ENCODE assay signal across 8 cellular contexts in genomic region chr2:3377612-3378432, GRCh38. TPM values are rescaled to one million over a fixed set of nuclear protein-coding genes. Genes with fewer than 3 reads are reported as not detected.
DNase-seq lines count a peak whose midpoint lies in the region; ATAC-seq, FAIRE-seq and TF ChIP-seq lines count a peak whose summit lies in the region.

Gene EIPR1, minus strand, starts transcription at chr2:3377818. Its CDS starts 129 bp downstream, at chr2:3377689.

- POLR2A ChIA-PET in H1 (lab: Charles Lee; ENCODE audit: partially characterized antibody) = interaction anchor here (0.7 to 1.6 kb wide), 3 partner anchors 20 to 112 kb away, joined by 3 to 4 read pairs (median 3); no protein-coding TSS in a partner anchor

- TF ChIP-seq POLR2A in H1 (IDR thresholded peaks at IDR 0.05; ENCODE audit: control extremely low read depth in 1 of 2, low read depth in 2 of 2, low read length in 2 of 2) = peak; percentile 46 to 63

- H3K9ac ChIP-seq in H1 (replicated peaks in 1 of 4; ENCODE audit: extremely low read depth in 1 of 4, low read depth in 3 of 4, low read length in 3 of 4) = peak within 1 kb of the TSS; percentile 67 to 91 (median 82)
- peak within 1 kb of the TSS; percentile 83 for H3K9ac ChIP-seq in mesenchymal stem cell (ENCODE audit: low read length)

- H2AK5ac ChIP-seq in H1 (ENCODE audit: low read depth, low read length) (peak within 1 kb of the TSS; percentile 30; the same call in 1 of the 2 replicates), mesenchymal stem cell (ENCODE audit: low read length, severe bottlenecking) (peak within 1 kb of the TSS; percentile 66)

- no peak within 1 kb of the TSS for H3K14ac ChIP-seq in H1 (ENCODE audit: insufficient read length)
- H3K14ac ChIP-seq in mesenchymal stem cell (ENCODE audit: low read length in 2 of 2) = peak within 1 kb of the TSS in 1 of 2 experiments; percentile 92

- TF ChIP-seq RAD21 in H1 (IDR thresholded peaks at IDR 0.05 in 1 of 2, conservative IDR thresholded peaks at IDR 0.05 in 1 of 2; ENCODE audit: low read depth in 2 of 2, low read length in 2 of 2) = peak in 1 of 2 experiments; percentile 1; a peak in 2 of 4 replicates

- H2BK15ac ChIP-seq in H1 (ENCODE audit: low read length) (0 out of 2 replicates have a peak within 1 kb of the TSS, but pooled peaks have one; percentile 3), mesenchymal stem cell (ENCODE audit: low read depth, poor library complexity, severe bottlenecking) (no peak within 1 kb of the TSS)

- no peaks in the 10 kb centered on the region for H4K20me1 ChIP-seq in H1 (replicated peaks in 1 of 2; ENCODE audit: control insufficient read depth in 1 of 2, insufficient read depth in 2 of 2, low read length in 2 of 2)

- no peak for TF ChIP-seq CTCF in H1 (IDR thresholded peaks at IDR 0.05; ENCODE audit: control extremely low read depth in 1 of 3, insufficient read depth in 1 of 3, low read depth in 1 of 3, low read length in 3 of 3)

- H2BK120ac ChIP-seq in H1 (replicated peaks; ENCODE audit: low read depth, low read length) (peak within 1 kb of the TSS; percentile 16), mesenchymal stem cell (ENCODE audit: low read depth, low read length) (peak within 1 kb of the TSS; percentile 77)

- H3K23ac ChIP-seq in H1 (ENCODE audit: insufficient read length) (no peak within 1 kb of the TSS), mesenchymal stem cell (ENCODE audit: low read length in 2 of 2) (peak within 1 kb of the TSS in 1 of 2 experiments; percentile 52)

- H3K27ac ChIP-seq in H1 (ENCODE audit: low read depth, low read length) (peak within 1 kb of the TSS; percentile 76), mesenchymal stem cell (ENCODE audit: low read length, poor library complexity, severe bottlenecking) (peak within 1 kb of the TSS; percentile 85)

- H3K9me3 ChIP-seq in H1 (ENCODE audit: insufficient read depth in 2 of 2, low read depth in 1 of 2, low read length in 1 of 2) = no peaks in the 10 kb centered on the region
- H3K9me3 ChIP-seq in mesenchymal stem cell (ENCODE audit: control insufficient read depth, low read length) = no peaks in the 10 kb centered on the region

- DNase-seq in COLO829 (ENCODE audit: low spot score) = peak; percentile 98
- DNase-seq in HTR-8/SVneo (ENCODE audit: insufficient read length, low spot score) = peak; percentile 99
- peak; percentile 96 for DNase-seq in NOMO-1 treated with dmso at 0.1 percent for 144 hours (lab: John Stamatoyannopoulos, UW; ENCODE audit: unreplicated experiment)
- DNase-seq in activated CD8-positive, alpha-beta memory T cell treated with anti-CD3 and anti-CD28 coated beads for 48 hours (ENCODE audit: low read depth in 2 of 3, low spot score in 2 of 3) = peak; percentile 78 to 89 (median 82)
- DNase-seq in H1 (ENCODE audit: low read depth in 1 of 2, low spot score in 2 of 2) = peak; percentile 93 to 94
- peak; percentile 99 for DNase-seq in mesenchymal stem cell
- peak; percentile 93 for DNase-seq in stimulated activated CD8-positive, alpha-beta memory T cell treated with anti-CD3 and anti-CD28 coated beads, Interleukin-12 subunit alpha, Interleukin-12 subunit beta, amount 100 ng/mL, for 4 hours (ENCODE audit: low read depth)

- peak within 1 kb of the TSS; percentile 18; the same call in 1 of the 2 replicates for H2BK12ac ChIP-seq in H1 (ENCODE audit: low read depth, low read length)
- H2BK12ac ChIP-seq in mesenchymal stem cell (ENCODE audit: low read length in 2 of 2) = peak within 1 kb of the TSS; percentile 25 to 28

- H3K18ac ChIP-seq in H1 (ENCODE audit: extremely low read depth, low read length) = peak within 1 kb of the TSS; percentile 91; the same call in 1 of the 2 replicates
- H3K18ac ChIP-seq in mesenchymal stem cell (ENCODE audit: low read depth in 1 of 2, low read length in 2 of 2) = peak within 1 kb of the TSS; percentile 95 to 97

- peak; percentile 83 for FAIRE-seq in HTR-8/SVneo (lab: Jason Lieb, UNC)
- no peak for FAIRE-seq in H1 (lab: Jason Lieb, UNC)

- peaks cover 12% of the 10 kb centered on the region; the same call in 1 of the 2 replicates for H3K23me2 ChIP-seq in H1 (ENCODE audit: low read depth, low read length)

- H3K4me2 ChIP-seq in H1 (ENCODE audit: insufficient read depth in 1 of 2, low read depth in 2 of 2, low read length in 2 of 2) (peak within 1 kb of the TSS; percentile 82 to 91), mesenchymal stem cell (ENCODE audit: low read length, poor library complexity, severe bottlenecking) (peak within 1 kb of the TSS; percentile 66)

- H3K27me3 ChIP-seq in H1 (replicated peaks in 1 of 4; ENCODE audit: control insufficient read depth in 3 of 4, extremely low read depth in 1 of 4, insufficient read depth in 3 of 4, low read length in 3 of 4) (no peaks in the 10 kb centered on the region), mesenchymal stem cell (ENCODE audit: control insufficient read depth in 1 of 2, insufficient read depth in 1 of 2, low read length in 2 of 2) (no peaks in the 10 kb centered on the region)

- peak within 1 kb of the TSS; percentile 82 for H3K56ac ChIP-seq in H1 (replicated peaks; ENCODE audit: insufficient read length, low read depth, low read length)

- peak within 1 kb of the TSS; percentile 86 for H4K91ac ChIP-seq in H1 (replicated peaks; ENCODE audit: insufficient read length, low read length)
- peak within 1 kb of the TSS; percentile 98 for H4K91ac ChIP-seq in mesenchymal stem cell (ENCODE audit: low read length)

- CTCF ChIA-PET in H1 (lab: Charles Lee; ENCODE audit: partially characterized antibody) = interaction anchor here (0.6 to 1.4 kb wide), 3 partner anchors 46 to 180 kb away, joined by 3 to 8 read pairs (median 3); no protein-coding TSS in a partner anchor

- H2BK5ac ChIP-seq in H1 (ENCODE audit: low read depth, low read length) (peak within 1 kb of the TSS; percentile 91), mesenchymal stem cell (ENCODE audit: low read depth, low read length, poor library complexity, severe bottlenecking) (no peak within 1 kb of the TSS)

- H4K8ac ChIP-seq in H1 (ENCODE audit: extremely low read depth, insufficient read depth, low read length) (peak within 1 kb of the TSS; percentile 97), mesenchymal stem cell (ENCODE audit: low read length) (peak within 1 kb of the TSS; percentile 99)

- peak within 1 kb of the TSS; percentile 47; the same call in 1 of the 2 replicates for H2AFZ ChIP-seq in H1 (ENCODE audit: low read length)
- H2AFZ ChIP-seq in mesenchymal stem cell (ENCODE audit: low read depth, low read length) = peak within 1 kb of the TSS; percentile 97

- peak; percentile 81 for ATAC-seq in GM21367 (IDR thresholded peaks at IDR 0.05; ENCODE audit: unreplicated experiment)

- peaks cover 0 to 5% (median 0%) of the 10 kb centered on the region in 4 experiments; a peak in 3 of 8 replicates for H3K36me3 ChIP-seq in H1 (ENCODE audit: control insufficient read depth in 2 of 4, insufficient read depth in 4 of 4, low read length in 3 of 4)
- H3K36me3 ChIP-seq in mesenchymal stem cell (ENCODE audit: control insufficient read depth in 1 of 2, insufficient read depth in 2 of 2, low read depth in 1 of 2, low read length in 2 of 2) = peaks cover 3 to 19% of the 10 kb centered on the region in 2 experiments

- H3K4ac ChIP-seq in H1 (replicated peaks; ENCODE audit: insufficient read length, low read depth, low read length) = peak within 1 kb of the TSS; percentile 44
- peak within 1 kb of the TSS; percentile 75 to 89 for H3K4ac ChIP-seq in mesenchymal stem cell (ENCODE audit: low read depth in 1 of 2, low read length in 2 of 2)

- peaks cover 5 to 9% (median 6%) of the 10 kb centered on the region in 4 experiments; a peak in 6 of 7 replicates for H3K4me1 ChIP-seq in H1 (replicated peaks in 1 of 4; ENCODE audit: control insufficient read depth in 3 of 4, insufficient read depth in 4 of 4, low read length in 3 of 4)
- peaks cover 14% of the 10 kb centered on the region for H3K4me1 ChIP-seq in mesenchymal stem cell (ENCODE audit: control insufficient read depth, insufficient read depth, low read depth, low read length)

- TF ChIP-seq EP300 in H1 (IDR thresholded peaks at IDR 0.05; ENCODE audit: borderline replicate concordance in 1 of 2, low read depth in 2 of 2, low read length in 2 of 2) = no peak

- H3K79me1 ChIP-seq in H1 (ENCODE audit: low read depth, low read length) (peaks cover 3% of the 10 kb centered on the region; the same call in 1 of the 2 replicates), mesenchymal stem cell (replicated peaks; ENCODE audit: low read length, poor library complexity, severe bottlenecking) (peaks cover 13% of the 10 kb centered on the region)

- H4K5ac ChIP-seq in H1 (ENCODE audit: insufficient read length, low read depth, low read length) = peak within 1 kb of the TSS; percentile 90

- no peak within 1 kb of the TSS for H2BK20ac ChIP-seq in H1 (ENCODE audit: low read length)

- peaks cover 13 to 34% of the 10 kb centered on the region in 2 experiments for H3K79me2 ChIP-seq in H1 (ENCODE audit: control insufficient read depth in 1 of 2, insufficient read depth in 2 of 2, low read length in 2 of 2)

- WGBS in H1 (ENCODE audit: extremely low coverage in 1 of 2, insufficient coverage in 1 of 2, insufficient read length in 1 of 2, insufficient replicate concordance in 2 of 2, low coverage in 1 of 2, low lambda C conversion rate in 2 of 2, missing lambda C conversion rate in 1 of 2), 2 experiments = 2% methylated on average over 57 of the region's 57 CpGs; no CpG with 5 or more reads in 1 of the 2 experiments
- WGBS in mesenchymal stem cell = 6% methylated on average over 57 of the region's 57 CpGs

- H3K4me3 ChIP-seq in H1 (ENCODE audit: extremely low read depth in 1 of 4, insufficient read depth in 2 of 4, low read depth in 3 of 4, low read length in 4 of 4) = peak within 1 kb of the TSS; percentile 70 to 97 (median 91)
- H3K4me3 ChIP-seq in mesenchymal stem cell (ENCODE audit: insufficient read depth in 1 of 2, low read depth in 1 of 2, low read length in 2 of 2) = peak within 1 kb of the TSS; percentile 98 to 99

TF ChIP-seq in H1, 55 proteins besides CTCF, POLR2A, EP300 and RAD21 (continues in another document):
- TF ChIP-seq, protein P1, sequence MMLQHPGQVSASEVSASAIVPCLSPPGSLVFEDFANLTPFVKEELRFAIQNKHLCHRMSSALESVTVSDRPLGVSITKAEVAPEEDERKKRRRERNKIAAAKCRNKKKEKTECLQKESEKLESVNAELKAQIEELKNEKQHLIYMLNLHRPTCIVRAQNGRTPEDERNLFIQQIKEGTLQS (IDR thresholded peaks at IDR 0.05; ENCODE audit: insufficient read depth, low read depth, low read length) = no peak
- TF ChIP-seq SIX5 (IDR thresholded peaks at IDR 0.05; ENCODE audit: low read depth, low read length) = no peak

RNA-seq across cellular contexts. Expression of gene EIPR1, which starts in this region (rescaled TPM):
- total RNA-seq in H1 (2021; fragmentation: NEBNext Ultra II Directional; extraction: Animal tissue kit (Norgen Biotek cat#: 25700)) = 26.2 and 26.3 TPM in 2 replicates
- polyA plus RNA-seq in H1 (2011; rRNA removed) = 54.5 and 56.4 TPM in 2 replicates
- 53.6 TPM for polyA plus RNA-seq in H1 (2011; cell fraction: cytosol; rRNA removed)
- polyA plus RNA-seq in H1 (2011; cell fraction: nucleus; rRNA removed) = 46.2 TPM
- 25.9 to 34.4 TPM (median 31.9 TPM) in 4 replicates for polyA plus RNA-seq in H1 (2012, experiment 1 of 2)
- polyA plus RNA-seq in H1 (2012, experiment 2 of 2) = 44.6 TPM
- 15.3 TPM for polyA plus RNA-seq in H1 (2013, experiment 1 of 2)
- polyA plus RNA-seq in H1 (2013, experiment 2 of 2) = 16.9 TPM
- polyA minus RNA-seq in H1 (2011; rRNA and poly(A)+ RNA removed) = 29.0 and 31.9 TPM in 2 replicates
- 29.1 TPM for polyA minus RNA-seq in H1 (2011; cell fraction: cytosol; rRNA and poly(A)+ RNA removed)
- polyA minus RNA-seq in H1 (2011; cell fraction: nucleus; rRNA and poly(A)+ RNA removed) = 45.9 TPM
- 17.5 TPM for polyA plus RNA-seq in mesenchymal stem cell (2013, experiment 1 of 2)
- polyA plus RNA-seq in mesenchymal stem cell (2013, experiment 2 of 2) = 16.9 TPM

Comparison
In these comparisons a context has a peak if more than half of its experiments do, and no peak if none do; other contexts are left out.
1. Peak in every context shown above with its lines: DNase-seq, ATAC-seq, H3K4me3 ChIP-seq and H3K27ac ChIP-seq.